Comparison of ENCODE assay signal across 18 cellular contexts in the genomic region with DNA sequence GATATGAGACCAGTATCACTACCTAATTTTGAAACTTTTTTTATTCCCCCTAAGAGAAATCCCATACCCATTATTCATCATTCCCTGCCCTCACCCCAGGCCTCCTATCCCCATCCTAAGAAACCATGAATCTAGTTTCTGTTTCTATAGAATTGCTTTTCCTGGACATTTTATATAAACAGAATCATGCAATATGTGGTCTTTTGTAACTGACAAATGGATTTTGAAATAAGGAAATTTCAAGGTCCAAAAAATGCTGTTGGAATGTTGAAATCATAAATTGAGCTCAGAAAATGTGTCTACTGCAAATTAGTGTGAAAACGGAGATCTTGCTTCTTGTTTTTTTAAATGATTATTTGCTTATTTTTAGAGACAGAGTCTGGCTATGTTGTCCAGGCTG.
"Had no signal": no experiment of that assay in that cellular context is flagged by ENCODE, and none has a peak within 500 bp of the region (broad histone marks: within the 10 kb centered on the region; RNA-seq: fewer than 3 reads in every experiment).

No MANE protein-coding gene starts in this region.

- H3K4me1 ChIP-seq: prostate gland had no signal

- DNase-seq: activated CD4-positive, alpha-beta memory T cell treated with anti-CD3 and anti-CD28 coated beads, Interleukin-2, amount 10 ng/mL, durations not matched to agents 7 days and 5 days; activated CD4-positive, alpha-beta T cell treated with anti-CD3 and anti-CD28 coated beads, Interleukin-2, amount 10 ng/mL, durations not matched to agents 24 days and 14 days; activated CD4-positive, CD25-positive, alpha-beta regulatory T cell; activated effector memory CD4-positive, alpha-beta T cell treated with anti-CD3 and anti-CD28 coated beads, Interleukin-2, amount 50 U/mL, for 16 hours; activated naive CD4-positive, alpha-beta T cell treated with anti-CD3 and anti-CD28 coated beads, Interleukin-2, amount 10 ng/mL, durations not matched to agents 7 days and 5 days; activated T-cell treated with anti-CD3 and anti-CD28 coated beads, Interleukin-2, amount 50 U/mL, for 72 hours; cerebellar nuclear complex; foreskin keratinocyte; lower lobe of right lung; naive thymus-derived CD4-positive, alpha-beta T cell; stimulated activated CD4-positive, alpha-beta T cell treated with anti-CD3 and anti-CD28 coated beads, Interleukin-2, amount 100 ng/mL, for 48 hours; stimulated activated CD8-positive, alpha-beta memory T cell treated with anti-CD3 and anti-CD28 coated beads, Interleukin-4, amount 100 ng/mL, for 48 hours; stimulated activated naive B cell treated with anti-CD40 and anti-IgM and Interleukin-4, amounts not matched to agents 10 μg/mL and 1 μg/mL and 100 μg/mL, for 72 hours had no signal

- ATAC-seq: activated T-cell treated with anti-CD3 and anti-CD28 coated beads, Interleukin-2, amount 50 U/mL, for 72 hours; foreskin keratinocyte; left lobe of liver; lower lobe of right lung; naive thymus-derived CD4-positive, alpha-beta T cell; stimulated activated naive B cell treated with anti-CD40 and anti-IgM and Interleukin-4, amounts not matched to agents 10 μg/mL and 1 μg/mL and 100 μg/mL, for 72 hours had no signal

- H3K27ac ChIP-seq: epithelial cell of prostate, foreskin keratinocyte, lower lobe of right lung, prostate gland, thoracic aorta, vagina had no signal

- H3K4me3 ChIP-seq: lower lobe of right lung, prostate gland, thoracic aorta, vagina had no signal

- H3K36me3 ChIP-seq: lower lobe of right lung, prostate gland, thoracic aorta, vagina had no signal

- H3K9me3 ChIP-seq: lower lobe of right lung, prostate gland, thoracic aorta, vagina had no signal

- H3K27me3 ChIP-seq: foreskin keratinocyte, vagina had no signal
